In the genomic region with DNA sequence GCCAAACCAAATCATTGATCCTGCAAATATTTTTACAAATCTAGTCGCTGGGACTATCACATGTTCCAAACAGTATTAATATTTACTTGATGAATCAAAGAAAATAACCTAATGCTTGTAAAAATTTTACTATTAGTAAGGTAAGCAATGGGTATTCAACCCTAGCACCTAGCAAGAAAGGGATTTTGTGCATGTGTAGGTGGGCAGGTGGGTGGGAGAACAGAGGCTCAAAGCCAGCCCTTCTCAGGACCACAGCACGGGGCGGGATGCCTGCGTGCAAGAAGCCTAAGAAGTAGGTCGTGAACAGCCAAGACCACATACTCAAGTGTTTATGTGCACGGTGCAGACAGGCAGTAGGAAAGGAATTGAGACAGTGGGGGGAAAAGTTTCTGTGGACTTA, we compare ENCODE assay signal across 24 cellular contexts.
"Had no signal": no experiment of that assay in that cellular context is flagged by ENCODE, and none has a peak within 500 bp of the region (broad histone marks: within the 10 kb centered on the region; RNA-seq: fewer than 3 reads in every experiment).

No MANE protein-coding gene starts in this region.

- H3K4me3 ChIP-seq: colonic mucosa, esophagus muscularis mucosa, gastroesophageal sphincter, heart left ventricle, hepatocyte, left lung, lower lobe of right lung, mucosa of descending colon had no signal

- ATAC-seq: effector memory CD8-positive, alpha-beta T cell; foreskin keratinocyte; gastroesophageal sphincter; heart left ventricle; left lung; left ventricle myocardium superior; lower lobe of right lung; mucosa of descending colon; naive thymus-derived CD8-positive, alpha-beta T cell had no signal

- H3K27ac ChIP-seq: colonic mucosa, esophagus muscularis mucosa, foreskin keratinocyte, gastroesophageal sphincter, heart left ventricle, hepatocyte, left lung, lower lobe of right lung had no signal

- H3K4me1 Mint-ChIP-seq: immature natural killer cell had no signal

- H3K27me3 ChIP-seq: colonic mucosa, esophagus muscularis mucosa, foreskin keratinocyte, gastroesophageal sphincter, heart left ventricle, hepatocyte, left lung had no signal

- H3K4me2 ChIP-seq: hepatocyte had no signal

- DNase-seq: colonic mucosa; cortex of kidney; effector CD8-positive, alpha-beta T cell; effector memory CD8-positive, alpha-beta T cell; endodermal cell; foreskin keratinocyte; heart left ventricle; hypothalamus; immature natural killer cell; islet precursor cell; kidney; kidney glomerular epithelial cell; left lung; left ventricle myocardium superior; lower lobe of right lung; mesenchymal stem cell; mucosa of descending colon; naive B cell; naive thymus-derived CD8-positive, alpha-beta T cell had no signal

- H2AFZ ChIP-seq: hepatocyte had no signal

- H3K4me3 Mint-ChIP-seq: dendritic cell treated with granulocyte-macrophage colony-stimulating factor and Interleukin-4, amounts not matched to agents 40 ng/mL and 50 ng/mL, for 4 days; effector memory CD8-positive, alpha-beta T cell; endodermal cell; immature natural killer cell; mesothelial cell of epicardium; naive thymus-derived CD8-positive, alpha-beta T cell had no signal

- H3K4me1 ChIP-seq: colonic mucosa, foreskin keratinocyte, left lung had no signal

- H3K79me2 ChIP-seq: hepatocyte had no signal

- H3K27ac Mint-ChIP-seq: dendritic cell treated with granulocyte-macrophage colony-stimulating factor and Interleukin-4, amounts not matched to agents 40 ng/mL and 50 ng/mL, for 4 days; effector memory CD8-positive, alpha-beta T cell; endodermal cell; immature natural killer cell; mesothelial cell of epicardium; naive B cell had no signal

- H3K36me3 Mint-ChIP-seq: mesothelial cell of epicardium had no signal

- H3K36me3 ChIP-seq: colonic mucosa, left lung, lower lobe of right lung had no signal

- H3K9me3 Mint-ChIP-seq: dendritic cell treated with granulocyte-macrophage colony-stimulating factor and Interleukin-4, amounts not matched to agents 40 ng/mL and 50 ng/mL, for 4 days; effector memory CD8-positive, alpha-beta T cell; endodermal cell; immature natural killer cell; mesothelial cell of epicardium; naive thymus-derived CD8-positive, alpha-beta T cell had no signal

- H3K9me3 ChIP-seq: colonic mucosa, esophagus muscularis mucosa, gastroesophageal sphincter, heart left ventricle, left lung, lower lobe of right lung, mucosa of descending colon had no signal

- H3K27me3 Mint-ChIP-seq: effector memory CD8-positive, alpha-beta T cell; naive thymus-derived CD8-positive, alpha-beta T cell had no signal
